ENCODE assay signal across 13 cellular contexts in genomic region chr18:63258749-63259580, GRCh38.
A peak's percentile ranks its signal among the peaks of the same experiment; 100 is the strongest.
DNase-seq lines count a peak whose midpoint lies in the region; ATAC-seq and TF ChIP-seq lines count a peak whose summit lies in the region.
"Had no signal": no experiment of that assay in that cellular context is flagged by ENCODE, and none has a peak within 500 bp of the region (broad histone marks: within the 10 kb centered on the region; RNA-seq: fewer than 3 reads in every experiment).

No MANE protein-coding gene starts in this region.

- H3K27ac ChIP-seq in substantia nigra (ENCODE audit: low read depth, low read length, poor library complexity, severe bottlenecking), result peak overlapping the region; percentile 91
- H3K27ac ChIP-seq: adrenal gland, heart right ventricle had no signal

- POLR2A ChIA-PET in WTC11 (lab: Charles Lee), result no interaction called here

- peaks cover 56% of the 10 kb centered on the region for H3K36me3 Mint-ChIP-seq in T-helper 2 cell treated with Interferon-gamma antibody and Interleukin-4, amounts not matched to agents 5 μg/mL and 100 μg/mL, for 36 hours (ENCODE audit: low read depth)
- H3K36me3 Mint-ChIP-seq in WTC11, result no peaks in the 10 kb centered on the region

- ATAC-seq in left lobe of liver (no peak), WTC11 (no peak)
- ATAC-seq: heart right ventricle had no signal

- intact Hi-C loops in posterior vena cava (cut with DNase I), result no loop called here

- H3K9me3 Mint-ChIP-seq in T-helper 2 cell treated with Interferon-gamma antibody and Interleukin-4, amounts not matched to agents 5 μg/mL and 100 μg/mL, for 36 hours, result no peaks in the 10 kb centered on the region
- H3K9me3 Mint-ChIP-seq in WTC11, result peaks cover 5% of the 10 kb centered on the region; the same call in 1 of the 2 replicates
- H3K9me3 Mint-ChIP-seq: endodermal cell had no signal

- no peak for TF ChIP-seq CTCF in WTC11 (IDR thresholded peaks at IDR 0.05)

- DNase-seq in T-helper 2 cell treated with Interferon-gamma antibody and Interleukin-4, amounts not matched to agents 5 μg/mL and 100 μg/mL, for 36 hours (ENCODE audit: low spot score), result no peak
- DNase-seq in T-helper 2 cell (no peak), NCI-H526 (lab: John Stamatoyannopoulos, UW) (peak; percentile 88 to 94), left kidney (ENCODE audit: low read depth, low spot score) (peak; percentile 39), substantia nigra (lab: John Stamatoyannopoulos, UW) (peak in 9 of 49 donors; percentile 14 to 67 (median 23)), left lobe of liver (ENCODE audit: low spot score) (no peak), posterior vena cava (ENCODE audit: low spot score) (no peak), WTC11 (ENCODE audit: low spot score) (no peak)
- DNase-seq: ACHN; activated CD4-positive, alpha-beta T cell treated with anti-CD3 and anti-CD28 coated beads for 1 hour; adrenal gland; endodermal cell; heart right ventricle had no signal

- CTCF ChIA-PET in WTC11 (lab: Charles Lee), result no interaction called here

- H3K4me3 Mint-ChIP-seq in T-helper 2 cell treated with Interferon-gamma antibody and Interleukin-4, amounts not matched to agents 5 μg/mL and 100 μg/mL, for 36 hours, result no peak overlapping the region
- H3K4me3 Mint-ChIP-seq in WTC11, result no peak overlapping the region
- H3K4me3 Mint-ChIP-seq: endodermal cell had no signal

- peak overlapping the region; percentile 53 for H3K27ac Mint-ChIP-seq in T-helper 2 cell treated with Interferon-gamma antibody and Interleukin-4, amounts not matched to agents 5 μg/mL and 100 μg/mL, for 36 hours
- H3K27ac Mint-ChIP-seq in WTC11, result no peak overlapping the region
- H3K27ac Mint-ChIP-seq: endodermal cell had no signal

- H3K27me3 Mint-ChIP-seq in T-helper 2 cell treated with Interferon-gamma antibody and Interleukin-4, amounts not matched to agents 5 μg/mL and 100 μg/mL, for 36 hours (ENCODE audit: low read depth), result no peaks in the 10 kb centered on the region
- no peaks in the 10 kb centered on the region for H3K27me3 Mint-ChIP-seq in WTC11 (ENCODE audit: low read depth)

- peaks cover 48% of the 10 kb centered on the region for H3K4me1 Mint-ChIP-seq in T-helper 2 cell treated with Interferon-gamma antibody and Interleukin-4, amounts not matched to agents 5 μg/mL and 100 μg/mL, for 36 hours (ENCODE audit: low read depth)
- H3K4me1 Mint-ChIP-seq in WTC11, result peaks cover 1% of the 10 kb centered on the region; the same call in 1 of the 2 replicates
- H3K4me1 Mint-ChIP-seq: endodermal cell had no signal

TF ChIP-seq in WTC11, 78 proteins besides CTCF, POLR2A, EP300 and RAD21 (continues in another document):
- no peak for TF ChIP-seq ZNF317 (CRISPR knock-in tag; IDR thresholded peaks at IDR 0.05; ENCODE audit: borderline replicate concordance, low read depth)
- TF ChIP-seq ATF3 (CRISPR knock-in tag; conservative IDR thresholded peaks at IDR 0.05), result no peak
- no peak for TF ChIP-seq ZNF263 (CRISPR knock-in tag; IDR thresholded peaks at IDR 0.05; ENCODE audit: low read depth)
- TF ChIP-seq ZNF416 (CRISPR knock-in tag; IDR thresholded peaks at IDR 0.05), result no peak
- no peak for TF ChIP-seq NR2C2 (CRISPR knock-in tag; IDR thresholded peaks at IDR 0.05)
- TF ChIP-seq ATF2 (CRISPR knock-in tag; IDR thresholded peaks at IDR 0.05; ENCODE audit: borderline replicate concordance, low read depth), result no peak
- no peak for TF ChIP-seq ARID4B (CRISPR knock-in tag; IDR thresholded peaks at IDR 0.05; ENCODE audit: borderline replicate concordance)
- TF ChIP-seq RORB (CRISPR knock-in tag; IDR thresholded peaks at IDR 0.05), result no peak
- TF ChIP-seq ZSCAN18 (CRISPR knock-in tag; IDR thresholded peaks at IDR 0.05), result no peak
- TF ChIP-seq NFE2L1 (CRISPR knock-in tag; IDR thresholded peaks at IDR 0.05), result no peak
- TF ChIP-seq MLX (CRISPR knock-in tag; IDR thresholded peaks at IDR 0.05), result no peak
- no peak for TF ChIP-seq E2F4 (CRISPR knock-in tag; IDR thresholded peaks at IDR 0.05; ENCODE audit: borderline replicate concordance, low read depth)
- TF ChIP-seq ZNF232 (CRISPR knock-in tag; IDR thresholded peaks at IDR 0.05), result no peak

Comparison
In these comparisons a context has a peak if more than half of its experiments do, and no peak if none do; other contexts are left out.
1. DNase-seq: peak in NCI-H526 (2 of 2) and left kidney (single experiment); none in T-helper 2 cell treated with Interferon-gamma antibody and Interleukin-4, amounts not matched to agents 5 μg/mL and 100 μg/mL, for 36 hours (single experiment), T-helper 2 cell (0 of 5), left lobe of liver (single experiment), posterior vena cava (single experiment) and WTC11 (single experiment).